18 cellular contexts compared by ENCODE assay signal in genomic region chr4:74121643-74122579, GRCh38. TPM values are rescaled to one million over a fixed set of nuclear protein-coding genes. Genes with fewer than 3 reads are reported as not detected.
DNase-seq lines count a peak whose midpoint lies in the region; ATAC-seq, FAIRE-seq and TF ChIP-seq lines count a peak whose summit lies in the region.
"Had no signal": no experiment of that assay in that cellular context is flagged by ENCODE, and none has a peak within 500 bp of the region (broad histone marks: within the 10 kb centered on the region; RNA-seq: fewer than 3 reads in every experiment).

No MANE protein-coding gene starts in this region.

- intact Hi-C loops in K562 (cut with micrococcal nuclease) (no loop called here), right lobe of liver (cut with DNase I) (no loop called here), colonic mucosa (cut with DNase I) (no loop called here)

- DNase-seq in A549 (ENCODE audit: low read depth in 1 of 2, low spot score in 1 of 2) (no peak), KBM-7 (peak; percentile 4), K562 (ENCODE audit: extremely low read depth in 1 of 4, low spot score in 3 of 4) (no peak), right lobe of liver (no peak), iPS-NIHi7 (ENCODE audit: extremely low spot score) (no peak), DMS53 (lab: John Stamatoyannopoulos, UW) (no peak), colonic mucosa (no peak)
- DNase-seq: Caco-2; CD8-positive, alpha-beta T cell; HFFc6 had no signal

- H3K27me3 ChIP-seq in K562 (ENCODE audit: control insufficient read depth in 2 of 2, insufficient read depth in 2 of 2, low read length in 2 of 2) = no peaks in the 10 kb centered on the region
- H3K27me3 ChIP-seq in right lobe of liver = no peaks in the 10 kb centered on the region
- H3K27me3 ChIP-seq in colonic mucosa = no peaks in the 10 kb centered on the region

- no peaks in the 10 kb centered on the region for H3K9me1 ChIP-seq in K562 (ENCODE audit: control insufficient read depth, insufficient read depth, low read length)

- no peak overlapping the region for H3K9ac ChIP-seq in K562 (ENCODE audit: insufficient read depth in 1 of 2, low read depth in 2 of 2, low read length in 2 of 2)
- H3K9ac ChIP-seq in colonic mucosa (ENCODE audit: low read depth in 2 of 2, low read length in 2 of 2) = no peak overlapping the region

- H3K9me3 ChIP-seq in A549 = peaks cover 9% of the 10 kb centered on the region
- no peaks in the 10 kb centered on the region for H3K9me3 ChIP-seq in K562 (replicated peaks; ENCODE audit: control insufficient read depth, insufficient read depth, low read depth, low read length)
- no peaks in the 10 kb centered on the region for H3K9me3 ChIP-seq in right lobe of liver
- no peaks in the 10 kb centered on the region for H3K9me3 ChIP-seq in colonic mucosa
- H3K9me3 ChIP-seq: Caco-2, HAP-1 had no signal

- BruUV-seq in K562 (replicated peaks; lab: Mats Ljungman, UMichigan) = no TSS peak

- H3K27ac ChIP-seq in A549 = peak overlapping the region; percentile 67 to 70
- no peak overlapping the region for H3K27ac ChIP-seq in K562 (ENCODE audit: extremely low read depth, low read depth, low read length)
- peak overlapping the region; percentile 45 to 73 (median 67) for H3K27ac ChIP-seq in right lobe of liver
- no peak overlapping the region for H3K27ac ChIP-seq in colonic mucosa

- in situ Hi-C loops in KBM-7 (cut with MboI; ENCODE audit: low pct_unique_long_range_greater_than_20kb, low sequenced_read_pairs) (loop anchor here (25.0 kb wide), 1 partner anchor 460 kb away; no protein-coding TSS in a partner anchor), K562 (cut with MboI) (no loop called here)

- TF ChIP-seq CTCF in A549 (IDR thresholded peaks at IDR 0.05) (no peak), K562 (IDR thresholded peaks at IDR 0.05 in 2 of 3, conservative IDR thresholded peaks at IDR 0.05 in 1 of 3; ENCODE audit: insufficient read depth in 2 of 3, low read depth in 1 of 3, low read length in 3 of 3) (no peak), right lobe of liver (IDR thresholded peaks at IDR 0.05) (no peak), colonic mucosa (IDR thresholded peaks at IDR 0.05) (no peak)

- no peaks in the 10 kb centered on the region for H3K79me2 ChIP-seq in K562 (ENCODE audit: control insufficient read depth, insufficient read depth, low read length)

- WGBS in A549 (ENCODE audit: missing lambda C conversion rate) = 65% methylated on average over 2 of the region's 2 CpGs
- 43% methylated on average over 2 of the region's 2 CpGs for WGBS in K562 (ENCODE audit: insufficient coverage, low coverage, missing lambda C conversion rate)
- WGBS in right lobe of liver (ENCODE audit: insufficient coverage, low coverage, low lambda C conversion rate, missing lambda C conversion rate) = 54% methylated on average over 2 of the region's 2 CpGs

- POLR2A ChIA-PET in A549 (lab: Yijun Ruan, JAX) (no interaction called here), K562 (lab: Yijun Ruan, JAX) (no interaction called here)

- H2AFZ ChIP-seq in K562 (ENCODE audit: low read depth, low read length) = no peak overlapping the region

- no peak for TF ChIP-seq RAD21 in A549 (conservative IDR thresholded peaks at IDR 0.05 in 1 of 2, IDR thresholded peaks at IDR 0.05 in 1 of 2)
- TF ChIP-seq RAD21 in K562 (CRISPR knock-in tag; conservative IDR thresholded peaks at IDR 0.05 in 1 of 2, IDR thresholded peaks at IDR 0.05 in 1 of 2) = no peak

- CTCF ChIA-PET in A549 (lab: Yijun Ruan, JAX) (no interaction called here), K562 (lab: Yijun Ruan, JAX; ENCODE audit: low intra/inter-chr PET ratio) (no interaction called here)

- TF ChIP-seq POLR2A in A549 (IDR thresholded peaks at IDR 0.05; ENCODE audit: low read length) (no peak), K562 (conservative IDR thresholded peaks at IDR 0.05) (no peak), right lobe of liver (IDR thresholded peaks at IDR 0.05) (no peak)

- TF ChIP-seq EP300 in A549 (IDR thresholded peaks at IDR 0.05) (no peak), K562 (IDR thresholded peaks at IDR 0.05; ENCODE audit: low read length) (no peak)

- H3K4me2 ChIP-seq in A549 (no peak overlapping the region; the same call in 2 of the 3 replicates), K562 (ENCODE audit: insufficient read depth, low read length) (no peak overlapping the region)

- ATAC-seq in A549 (no peak), K562 (no peak), right lobe of liver (peak in 1 of 4 donors; percentile 42), GM18511 (IDR thresholded peaks at IDR 0.05; ENCODE audit: unreplicated experiment) (no peak)
- ATAC-seq: CD8-positive, alpha-beta T cell; GM12878 had no signal

- H3K36me3 ChIP-seq in K562 (ENCODE audit: control insufficient read depth, insufficient read depth, low read length) = no peaks in the 10 kb centered on the region
- H3K36me3 ChIP-seq in right lobe of liver = no peaks in the 10 kb centered on the region
- H3K36me3 ChIP-seq in colonic mucosa = no peaks in the 10 kb centered on the region
- H3K36me3 ChIP-seq: HAP-1 had no signal

- H3K4me3 ChIP-seq in A549 (no peak overlapping the region), K562 (no peak overlapping the region), right lobe of liver (no peak overlapping the region), colonic mucosa (no peak overlapping the region)
- H3K4me3 ChIP-seq: GM12878, HAP-1 had no signal

- H3K4me1 ChIP-seq in A549 = peaks cover 29% of the 10 kb centered on the region
- peaks cover 0 to 9% of the 10 kb centered on the region in 2 experiments; a peak in 3 of 5 replicates for H3K4me1 ChIP-seq in K562 (replicated peaks in 1 of 2; ENCODE audit: control insufficient read depth in 2 of 2, insufficient read depth in 2 of 2, low read length in 2 of 2)
- peaks cover 0 to 28% (median 4%) of the 10 kb centered on the region in 4 donors for H3K4me1 ChIP-seq in right lobe of liver
- peaks cover 5% of the 10 kb centered on the region for H3K4me1 ChIP-seq in colonic mucosa
- H3K4me1 ChIP-seq: Caco-2, HAP-1 had no signal

- no peaks in the 10 kb centered on the region for H4K20me1 ChIP-seq in K562 (replicated peaks; ENCODE audit: control insufficient read depth, insufficient read depth, low read length)

- FAIRE-seq in A549 (lab: Jason Lieb, UNC) = no peak
- FAIRE-seq in K562 (lab: Jason Lieb, UNC) = no peak
- FAIRE-seq: GM12878, GM18507, GM19239, H1 had no signal

RNA-seq across cellular contexts. Expression of gene CXCL2, which starts 22.9 kb away (rescaled TPM):
- polyA plus RNA-seq in A549 (2011; rRNA removed) (59.5 and 122 TPM in 2 replicates), A549 (2017; fragmentation: RNase III; extraction: RNeasy Plus Mini Kit Qiagen cat#74134 plus additional on column Dnase treatment) (9.3 to 10.6 TPM (median 9.4 TPM) in 3 replicates), K562 (2011; rRNA removed) (1.2 and 3.5 TPM in 2 replicates), K562 (2014; fragmentation: Illumina TruSeq; extraction: Trizol) (3.5 and 4.7 TPM in 2 replicates), K562 (2014; fragmentation: Nextera tagmentation; extraction: Ambion mirVana) (1 to 10 TPM; 2.3 to 2.5 TPM), K562 (2014; rRNA removed) (9.4 and 10.9 TPM in 2 replicates)
- 75.6 and 94.7 TPM in 2 replicates for polyA plus RNA-seq in A549 (2012; cell fraction: cytosol; rRNA removed)
- 202 and 263 TPM in 2 replicates for polyA plus RNA-seq in A549 (2012; cell fraction: nucleus; rRNA removed)
- 17.2 and 37.1 TPM in 2 replicates for polyA minus RNA-seq in A549 (2011; rRNA and poly(A)+ RNA removed)
- total RNA-seq in K562 (2011; cell fraction: chromatin; rRNA removed; ENCODE audit: low replicate concordance) = 18.7 and 19.8 TPM in 2 replicates
- 17.1 and 21.3 TPM in 2 replicates for total RNA-seq in K562 (2011; cell fraction: nucleolus; rRNA removed)
- 15.0 and 18.9 TPM in 2 replicates for total RNA-seq in K562 (2011; cell fraction: nucleoplasm; rRNA removed)
- total RNA-seq in K562 (2014; rRNA removed) (8.1 and 10.8 TPM in 2 replicates), K562 (2014; rRNA removed; fragmentation: Illumina TruSeq; extraction: Trizol) (4.8 and 5.6 TPM in 2 replicates), K562 (2015; rRNA removed; fragmentation: Illumina TruSeq; extraction: Trizol) (3.1 and 4.1 TPM in 2 replicates), K562 (2021) (8.5 and 12.5 TPM in 2 replicates), right lobe of liver (100 to 1,000 TPM in 5 of 6 experiments, 10 to 100 TPM in 1; 34.8 to 333 (median 143) TPM), colonic mucosa (1 to 10 TPM; 7.5 TPM)
- 1.0 and 2.1 TPM in 2 replicates for polyA plus RNA-seq in K562 (2011; cell fraction: cytosol; rRNA removed)
- 6.5 and 27.0 TPM in 2 replicates for polyA plus RNA-seq in K562 (2011; cell fraction: nucleus; rRNA removed)
- 6.9 and 14.0 TPM in 2 replicates for polyA plus RNA-seq in K562 (2012)
- polyA minus RNA-seq in K562 (2011; rRNA and poly(A)+ RNA removed) = 1.7 and 5.4 TPM in 2 replicates
- 5.2 and 5.6 TPM in 2 replicates for polyA minus RNA-seq in K562 (2011; cell fraction: cytosol; rRNA and poly(A)+ RNA removed)
- polyA minus RNA-seq in K562 (2011; cell fraction: nucleus; rRNA and poly(A)+ RNA removed) = 8.7 and 20.3 TPM in 2 replicates
- total RNA-seq: A172, GM12878, HT1080 had no signal
- polyA plus RNA-seq: GM12878 had no signal

RNA-seq across cellular contexts. Expression of gene MTHFD2L, which starts 36.0 kb away (rescaled TPM):
- polyA plus RNA-seq in A549 (2011; rRNA removed) (13.9 and 19.3 TPM in 2 replicates), A549 (2017; fragmentation: RNase III; extraction: RNeasy Plus Mini Kit Qiagen cat#74134 plus additional on column Dnase treatment) (6.3 to 9.0 TPM (median 8.5 TPM) in 3 replicates), K562 (2011; rRNA removed) (26.3 and 39.0 TPM in 2 replicates), K562 (2014; fragmentation: Illumina TruSeq; extraction: Trizol) (19.1 and 19.7 TPM in 2 replicates), K562 (2014; fragmentation: Nextera tagmentation; extraction: Ambion mirVana) (10 to 100 TPM; 10.0 to 13.7 TPM), K562 (2014; rRNA removed) (26.0 and 29.8 TPM in 2 replicates)
- polyA plus RNA-seq in A549 (2012; cell fraction: cytosol; rRNA removed) = 4.4 TPM in 2 replicates
- polyA plus RNA-seq in A549 (2012; cell fraction: nucleus; rRNA removed) = 2.8 and 4.1 TPM in 2 replicates
- polyA minus RNA-seq in A549 (2011; rRNA and poly(A)+ RNA removed) = 9.5 and 10.2 TPM in 2 replicates
- 20.6 and 60.4 TPM in 2 replicates for total RNA-seq in K562 (2011; cell fraction: chromatin; rRNA removed; ENCODE audit: low replicate concordance)
- 15.3 and 17.2 TPM in 2 replicates for total RNA-seq in K562 (2011; cell fraction: nucleolus; rRNA removed)
- 39.8 and 80.6 TPM in 2 replicates for total RNA-seq in K562 (2011; cell fraction: nucleoplasm; rRNA removed)
- total RNA-seq in K562 (2014; rRNA removed) (26.7 and 38.1 TPM in 2 replicates), K562 (2014; rRNA removed; fragmentation: Illumina TruSeq; extraction: Trizol) (32.5 and 35.7 TPM in 2 replicates), K562 (2015; rRNA removed; fragmentation: Illumina TruSeq; extraction: Trizol) (24.0 and 26.6 TPM in 2 replicates), K562 (2021) (24.6 and 27.7 TPM in 2 replicates), right lobe of liver (10 to 100 TPM; 18.8 to 45.5 (median 26.5) TPM), colonic mucosa (10 to 100 TPM in 1 of 2 donors, 1 to 10 TPM in 1; 9.5 to 12.6 TPM)
- 6.3 and 12.8 TPM in 2 replicates for polyA plus RNA-seq in K562 (2011; cell fraction: cytosol; rRNA removed)
- polyA plus RNA-seq in K562 (2011; cell fraction: nucleus; rRNA removed) = 24.4 and 28.3 TPM in 2 replicates
- 19.8 and 20.1 TPM in 2 replicates for polyA plus RNA-seq in K562 (2012)
- polyA minus RNA-seq in K562 (2011; rRNA and poly(A)+ RNA removed) = 26.0 and 28.5 TPM in 2 replicates
- polyA minus RNA-seq in K562 (2011; cell fraction: cytosol; rRNA and poly(A)+ RNA removed) = 8.8 and 9.2 TPM in 2 replicates
- 47.9 and 57.3 TPM in 2 replicates for polyA minus RNA-seq in K562 (2011; cell fraction: nucleus; rRNA and poly(A)+ RNA removed)

Comparison
In these comparisons a context has a peak if more than half of its experiments do, and no peak if none do; other contexts are left out.
1. H3K27ac ChIP-seq: peak in A549 (2 of 2) and right lobe of liver (3 of 3); none in K562 (single experiment) and colonic mucosa (single experiment).